21 cellular contexts compared by ENCODE assay signal in the genomic region with DNA sequence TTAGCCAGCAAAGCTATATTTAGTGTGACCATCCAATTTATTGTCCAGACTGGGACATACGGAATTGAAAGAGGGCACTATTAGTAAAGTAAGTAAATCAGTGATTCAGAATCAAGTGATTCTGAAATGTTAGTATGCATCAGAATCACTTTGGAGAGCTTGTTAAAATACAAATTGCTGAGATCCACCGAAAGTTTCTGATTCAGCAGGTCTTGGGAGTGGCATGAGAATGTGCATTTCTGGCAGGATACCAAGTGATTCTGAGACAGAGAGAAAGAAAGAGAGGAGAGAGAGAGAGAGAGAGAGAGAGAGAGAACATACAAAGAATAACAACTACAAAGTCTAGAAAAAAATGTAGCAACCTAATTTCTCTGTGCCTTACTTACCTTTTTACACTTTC.
"Had no signal": no experiment of that assay in that cellular context is flagged by ENCODE, and none has a peak within 500 bp of the region (broad histone marks: within the 10 kb centered on the region; RNA-seq: fewer than 3 reads in every experiment).

No MANE protein-coding gene starts in this region.

- DNase-seq: activated CD4-positive, alpha-beta T cell treated with anti-CD3 and anti-CD28 coated beads for 48 hours; activated CD4-positive, alpha-beta T cell treated with anti-CD3 and anti-CD28 coated beads, Interleukin-2, amount 50 U/mL, for 4 hours; activated CD4-positive, CD25-positive, alpha-beta regulatory T cell treated with anti-CD3 and anti-CD28 coated beads, Interleukin-2, amount 50 U/mL, for 72 hours; activated CD8-positive, alpha-beta memory T cell treated with anti-CD3 and anti-CD28 coated beads, Interleukin-2, amount 50 U/mL, for 48 hours; activated CD8-positive, alpha-beta T cell treated with anti-CD3 and anti-CD28 coated beads, Interleukin-2, amount 10 ng/mL, durations not matched to agents 7 days and 5 days; activated effector memory CD4-positive, alpha-beta T cell treated with Interleukin-2 at 50 U/mL for 16 hours; activated naive CD4-positive, alpha-beta T cell; activated T-cell treated with anti-CD3 and anti-CD28 coated beads, Interleukin-2, amount 50 U/mL, for 1 hour; amniotic stem cell; Kasumi-1; NCI-H1092; NCI-H1417; NCI-H1930; NCI-H2227 treated with DMSO at 0.1 percent for 48 hours; NCI-H446 treated with DMSO at 0.1 percent for 48 hours; NCI-H774; NK-92 treated with Interleukin-12 subunit alpha and Interleukin-12 subunit beta, amount 100 ng/mL, for 24 hours; PC-3; SHP77 treated with DMSO at 0.1 percent for 48 hours had no signal

- ATAC-seq: activated CD8-positive, alpha-beta T cell treated with anti-CD3 and anti-CD28 coated beads, Interleukin-2, amount 10 ng/mL, durations not matched to agents 7 days and 5 days; K562; PC-3; WTC11 had no signal

- H3K4me3 ChIP-seq: K562 had no signal
